8 cellular contexts compared by ENCODE assay signal in genomic region chr12:108696111-108696995, GRCh38.
A peak's percentile ranks its signal among the peaks of the same experiment; 100 is the strongest.
DNase-seq lines count a peak whose midpoint lies in the region; ATAC-seq and TF ChIP-seq lines count a peak whose summit lies in the region.

No MANE protein-coding gene starts in this region.

- in situ Hi-C loops in KBM-7 (cut with MboI; ENCODE audit: low pct_unique_long_range_greater_than_20kb, low sequenced_read_pairs) = no loop called here

- no peaks in the 10 kb centered on the region for H3K9me3 ChIP-seq in muscle layer of colon (ENCODE audit: low read length)

- peak; percentile 94 for DNase-seq in AG04449 (ENCODE audit: low read depth, low spot score)
- peak; percentile 34 for DNase-seq in KBM-7
- peak; percentile 78 for DNase-seq in amniotic stem cell (lab: John Stamatoyannopoulos, UW)
- DNase-seq in central memory CD4-positive, alpha-beta T cell = no peak
- DNase-seq in T-helper 1 cell = no peak

- POLR2A ChIA-PET in AG04449 (lab: Yijun Ruan, JAX) = interaction anchor here (0.6 to 2.3 kb wide), 5 partner anchors 9 to 105 kb away, joined by 3 to 17 read pairs (median 3); no protein-coding TSS in a partner anchor

- H3K27me3 ChIP-seq in muscle layer of colon (ENCODE audit: control insufficient read depth in 1 of 2, insufficient read depth in 2 of 2, low read length in 2 of 2) = no peaks in the 10 kb centered on the region

- CTCF ChIA-PET in AG04449 (lab: Yijun Ruan, JAX) = interaction anchor here (0.7 to 2.2 kb wide), 5 partner anchors 32 to 1181 kb away, joined by 3 to 10 read pairs (median 3); partner anchors contain the start of gene CORO1C

- H3K9ac ChIP-seq in muscle layer of colon (ENCODE audit: low read length) = no peak overlapping the region

- peaks cover 83% of the 10 kb centered on the region for H3K4me1 ChIP-seq in muscle layer of colon (ENCODE audit: insufficient read depth, low read length)

- peaks cover 29% of the 10 kb centered on the region for H3K36me3 ChIP-seq in muscle layer of colon (ENCODE audit: insufficient read depth, low read length)

- TF ChIP-seq CTCF in AG04449 (IDR thresholded peaks at IDR 0.05; ENCODE audit: insufficient read depth, low read length, missing control alignments) = no peak

- peak overlapping the region; percentile 75 for H3K27ac ChIP-seq in muscle layer of colon (ENCODE audit: low read depth, low read length)

- H3K4me3 ChIP-seq in AG04449 (ENCODE audit: low read depth, low read length) (no peak overlapping the region), muscle layer of colon (ENCODE audit: low read depth in 1 of 2, low read length in 2 of 2) (peak overlapping the region in 1 of 2 donors; percentile 4)

- no peak for ATAC-seq in HG02588 (IDR thresholded peaks at IDR 0.05; ENCODE audit: unreplicated experiment)
- ATAC-seq in GM21723 (IDR thresholded peaks at IDR 0.05; ENCODE audit: unreplicated experiment) = no peak

Comparison
In these comparisons a context has a peak if more than half of its experiments do, and no peak if none do; other contexts are left out.
1. DNase-seq: peak in AG04449 (single experiment), KBM-7 (single experiment) and amniotic stem cell (single experiment); none in central memory CD4-positive, alpha-beta T cell (single experiment) and T-helper 1 cell (0 of 5).